ENCODE assay signal across 14 cellular contexts in the genomic region with DNA sequence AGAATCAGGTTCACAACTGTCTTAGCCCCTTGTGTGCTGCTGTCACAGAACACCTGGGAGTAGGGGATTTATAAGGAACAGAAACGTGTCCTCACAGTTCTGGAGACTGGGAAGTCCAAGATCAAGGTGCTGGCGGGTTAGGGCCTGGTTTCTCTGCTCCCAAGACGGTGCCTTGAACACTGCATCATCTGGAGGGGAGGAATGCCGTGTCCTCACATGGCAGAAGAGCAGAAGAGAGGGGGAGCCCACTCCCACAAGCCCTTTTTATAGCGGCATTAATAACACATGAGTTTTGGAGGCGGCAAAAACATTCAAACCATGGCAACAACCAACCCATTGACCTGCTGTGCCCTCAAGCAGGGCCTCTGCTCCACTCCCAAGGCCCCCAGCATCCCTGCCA.
"Had no signal": no experiment of that assay in that cellular context is flagged by ENCODE, and none has a peak within 500 bp of the region (broad histone marks: within the 10 kb centered on the region; RNA-seq: fewer than 3 reads in every experiment).

No MANE protein-coding gene starts in this region.

- ATAC-seq: activated CD8-positive, alpha-beta T cell treated with anti-CD3 and anti-CD28 coated beads for 36 hours; activated T-helper 17 cell treated with anti-CD3 and anti-CD28 coated beads, Interleukin-2, amount 50 U/mL, for 72 hours; foreskin keratinocyte; left colon; natural killer cell treated with Interleukin-12 subunit alpha and Interleukin-12 subunit beta and Interleukin-15 and Interleukin-18, amount 100 ng/mL, for 72 hours; stimulated activated naive B cell treated with anti-CD40 and anti-IgM and Interleukin-4, amounts not matched to agents 10 μg/mL and 1 μg/mL and 100 μg/mL, for 72 hours; T-cell had no signal

- H3K4me3 Mint-ChIP-seq: activated CD8-positive, alpha-beta T cell treated with anti-CD3 and anti-CD28 coated beads for 36 hours; activated naive CD4-positive, alpha-beta T cell treated with anti-CD3 and anti-CD28 coated beads, Interleukin-2, amount 50 U/mL, for 24 hours; activated T-helper 17 cell treated with anti-CD3 and anti-CD28 coated beads, Interleukin-2, amount 50 U/mL, for 72 hours; natural killer cell treated with Interleukin-12 subunit alpha and Interleukin-12 subunit beta and Interleukin-15 and Interleukin-18, amount 100 ng/mL, for 72 hours; stimulated activated naive B cell treated with anti-CD40 and anti-IgM and Interleukin-4, amounts not matched to agents 10 μg/mL and 1 μg/mL and 100 μg/mL, for 72 hours; T-cell had no signal

- H3K4me1 Mint-ChIP-seq: activated naive CD4-positive, alpha-beta T cell treated with anti-CD3 and anti-CD28 coated beads, Interleukin-2, amount 50 U/mL, for 24 hours had no signal

- H3K27me3 Mint-ChIP-seq: activated CD8-positive, alpha-beta T cell treated with anti-CD3 and anti-CD28 coated beads for 36 hours; activated naive CD4-positive, alpha-beta T cell treated with anti-CD3 and anti-CD28 coated beads, Interleukin-2, amount 50 U/mL, for 24 hours; activated T-helper 17 cell treated with anti-CD3 and anti-CD28 coated beads, Interleukin-2, amount 50 U/mL, for 72 hours; natural killer cell treated with Interleukin-12 subunit alpha and Interleukin-12 subunit beta and Interleukin-15 and Interleukin-18, amount 100 ng/mL, for 72 hours; stimulated activated naive B cell treated with anti-CD40 and anti-IgM and Interleukin-4, amounts not matched to agents 10 μg/mL and 1 μg/mL and 100 μg/mL, for 72 hours; T-cell had no signal

- H3K9me3 Mint-ChIP-seq: activated CD8-positive, alpha-beta T cell treated with anti-CD3 and anti-CD28 coated beads for 36 hours; activated naive CD4-positive, alpha-beta T cell treated with anti-CD3 and anti-CD28 coated beads, Interleukin-2, amount 50 U/mL, for 24 hours; activated T-helper 17 cell treated with anti-CD3 and anti-CD28 coated beads, Interleukin-2, amount 50 U/mL, for 72 hours; natural killer cell treated with Interleukin-12 subunit alpha and Interleukin-12 subunit beta and Interleukin-15 and Interleukin-18, amount 100 ng/mL, for 72 hours; stimulated activated naive B cell treated with anti-CD40 and anti-IgM and Interleukin-4, amounts not matched to agents 10 μg/mL and 1 μg/mL and 100 μg/mL, for 72 hours; T-cell had no signal

- H3K27ac Mint-ChIP-seq: activated CD8-positive, alpha-beta T cell treated with anti-CD3 and anti-CD28 coated beads for 36 hours; activated naive CD4-positive, alpha-beta T cell treated with anti-CD3 and anti-CD28 coated beads, Interleukin-2, amount 50 U/mL, for 24 hours; activated T-helper 17 cell treated with anti-CD3 and anti-CD28 coated beads, Interleukin-2, amount 50 U/mL, for 72 hours; natural killer cell treated with Interleukin-12 subunit alpha and Interleukin-12 subunit beta and Interleukin-15 and Interleukin-18, amount 100 ng/mL, for 72 hours; stimulated activated naive B cell treated with anti-CD40 and anti-IgM and Interleukin-4, amounts not matched to agents 10 μg/mL and 1 μg/mL and 100 μg/mL, for 72 hours; T-cell had no signal

- DNase-seq: activated CD4-positive, alpha-beta T cell treated with anti-CD3 and anti-CD28 coated beads for 48 hours; activated CD4-positive, CD25-positive, alpha-beta regulatory T cell; activated CD8-positive, alpha-beta T cell treated with anti-CD3 and anti-CD28 coated beads for 36 hours; activated T-cell treated with anti-CD3 and anti-CD28 coated beads, Interleukin-2, amount 50 U/mL, for 1 hour; foreskin keratinocyte; lower lobe of right lung; small intestine; stimulated activated CD4-positive, alpha-beta T cell treated with anti-CD3 and anti-CD28 coated beads, Interleukin-4, amount 100 ng/mL, for 4 hours; stimulated activated naive B cell treated with anti-CD40 and anti-IgM and Interleukin-4, amounts not matched to agents 10 μg/mL and 1 μg/mL and 100 μg/mL, for 72 hours; T-cell had no signal

- H3K36me3 Mint-ChIP-seq: activated naive CD4-positive, alpha-beta T cell treated with anti-CD3 and anti-CD28 coated beads, Interleukin-2, amount 50 U/mL, for 24 hours; natural killer cell treated with Interleukin-12 subunit alpha and Interleukin-12 subunit beta and Interleukin-15 and Interleukin-18, amount 100 ng/mL, for 72 hours; stimulated activated naive B cell treated with anti-CD40 and anti-IgM and Interleukin-4, amounts not matched to agents 10 μg/mL and 1 μg/mL and 100 μg/mL, for 72 hours; T-cell had no signal
